ENCODE assay signal across 8 cellular contexts in the genomic region with DNA sequence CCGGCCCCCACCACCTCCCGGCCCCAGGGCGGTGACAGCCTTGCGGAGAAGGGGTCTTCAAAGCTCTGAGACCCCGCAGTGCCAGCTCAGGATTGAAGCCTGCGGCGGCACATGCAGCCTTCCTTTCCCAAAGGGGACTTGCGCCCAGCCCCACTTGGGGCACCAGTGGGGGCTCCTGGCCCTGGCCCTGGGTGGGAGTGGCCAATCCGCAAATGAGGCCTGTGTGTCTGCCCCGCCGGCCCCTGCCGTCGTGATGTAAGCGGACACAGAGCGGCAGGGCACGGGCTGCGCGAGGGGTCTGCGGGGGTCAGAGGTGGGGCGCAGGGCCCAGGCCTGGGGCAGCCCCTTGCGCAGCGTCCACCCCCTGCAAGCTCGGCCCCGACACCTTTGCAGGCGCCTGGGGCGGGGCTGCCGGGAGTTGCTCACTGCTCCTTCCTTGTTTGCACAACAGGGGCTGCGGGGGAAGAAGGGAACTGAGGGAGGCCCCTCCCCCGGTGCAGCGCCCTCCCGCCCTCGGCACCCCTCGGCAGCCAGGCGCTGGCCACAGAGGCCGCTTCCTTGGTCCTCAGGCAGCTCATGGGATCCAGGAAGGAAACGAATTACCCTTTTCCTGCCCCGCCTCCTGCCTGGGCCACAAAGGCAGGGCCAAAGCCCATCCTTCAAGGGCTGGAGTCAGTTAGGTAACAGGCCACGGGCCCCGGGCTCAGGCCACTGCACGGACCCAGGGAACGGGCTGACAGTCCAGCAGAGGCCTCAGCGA. TPM values are rescaled to one million over a fixed set of nuclear protein-coding genes. Genes with fewer than 3 reads are reported as not detected.
A peak's percentile ranks its signal among the peaks of the same experiment; 100 is the strongest.
DNase-seq lines count a peak whose midpoint lies in the region; ATAC-seq lines count a peak whose summit lies in the region.

No MANE protein-coding gene starts in this region.

- H3K9me3 Mint-ChIP-seq in activated naive CD8-positive, alpha-beta T cell treated with anti-CD3 and anti-CD28 coated beads, Interleukin-2, amount 10 ng/mL, durations not matched to agents 7 days and 5 days, result no peaks in the 10 kb centered on the region
- no peaks in the 10 kb centered on the region for H3K9me3 Mint-ChIP-seq in activated naive CD8-positive, alpha-beta T cell treated with anti-CD3 and anti-CD28 coated beads for 36 hours

- no peak for DNase-seq in activated naive CD8-positive, alpha-beta T cell treated with anti-CD3 and anti-CD28 coated beads, Interleukin-2, amount 10 ng/mL, durations not matched to agents 7 days and 5 days
- no peak for DNase-seq in activated naive CD8-positive, alpha-beta T cell treated with anti-CD3 and anti-CD28 coated beads for 36 hours
- DNase-seq in OCI-M1 (lab: John Stamatoyannopoulos, UW), result peak; percentile 85
- DNase-seq in epidermal melanocyte (ENCODE audit: insufficient read length, low spot score), result peak; percentile 78
- peak; percentile 77 for DNase-seq in mucosa of gallbladder (ENCODE audit: low spot score)

- peaks cover 11% of the 10 kb centered on the region for H3K4me1 Mint-ChIP-seq in activated naive CD8-positive, alpha-beta T cell treated with anti-CD3 and anti-CD28 coated beads, Interleukin-2, amount 10 ng/mL, durations not matched to agents 7 days and 5 days
- H3K4me1 Mint-ChIP-seq in activated naive CD8-positive, alpha-beta T cell treated with anti-CD3 and anti-CD28 coated beads for 36 hours, result peaks cover 5% of the 10 kb centered on the region

- H3K27me3 Mint-ChIP-seq in activated naive CD8-positive, alpha-beta T cell treated with anti-CD3 and anti-CD28 coated beads, Interleukin-2, amount 10 ng/mL, durations not matched to agents 7 days and 5 days, result no peaks in the 10 kb centered on the region
- H3K27me3 Mint-ChIP-seq in activated naive CD8-positive, alpha-beta T cell treated with anti-CD3 and anti-CD28 coated beads for 36 hours, result no peaks in the 10 kb centered on the region

- no peak for ATAC-seq in activated naive CD8-positive, alpha-beta T cell treated with anti-CD3 and anti-CD28 coated beads, Interleukin-2, amount 10 ng/mL, durations not matched to agents 7 days and 5 days (ENCODE audit: low read depth)
- ATAC-seq in GM21576 (IDR thresholded peaks at IDR 0.05; ENCODE audit: unreplicated experiment) (no peak), GM19395 (IDR thresholded peaks at IDR 0.05; ENCODE audit: unreplicated experiment) (no peak), GM18868 (IDR thresholded peaks at IDR 0.05; ENCODE audit: unreplicated experiment) (no peak)

- peaks cover 4% of the 10 kb centered on the region for H3K36me3 Mint-ChIP-seq in activated naive CD8-positive, alpha-beta T cell treated with anti-CD3 and anti-CD28 coated beads, Interleukin-2, amount 10 ng/mL, durations not matched to agents 7 days and 5 days
- peaks cover 6% of the 10 kb centered on the region for H3K36me3 Mint-ChIP-seq in activated naive CD8-positive, alpha-beta T cell treated with anti-CD3 and anti-CD28 coated beads for 36 hours

- H3K4me3 Mint-ChIP-seq in activated naive CD8-positive, alpha-beta T cell treated with anti-CD3 and anti-CD28 coated beads, Interleukin-2, amount 10 ng/mL, durations not matched to agents 7 days and 5 days, result peak overlapping the region; percentile 47
- H3K4me3 Mint-ChIP-seq in activated naive CD8-positive, alpha-beta T cell treated with anti-CD3 and anti-CD28 coated beads for 36 hours, result no peak overlapping the region

- no peak overlapping the region for H3K27ac Mint-ChIP-seq in activated naive CD8-positive, alpha-beta T cell treated with anti-CD3 and anti-CD28 coated beads, Interleukin-2, amount 10 ng/mL, durations not matched to agents 7 days and 5 days
- H3K27ac Mint-ChIP-seq in activated naive CD8-positive, alpha-beta T cell treated with anti-CD3 and anti-CD28 coated beads for 36 hours, result no peak overlapping the region

- POLR2A ChIA-PET in activated naive CD8-positive, alpha-beta T cell treated with anti-CD3 and anti-CD28 coated beads, Interleukin-2, amount 10 ng/mL, durations not matched to agents 7 days and 5 days (lab: Charles Lee), result interaction anchor here (4.0 to 4.5 kb wide), 2 partner anchors 26 to 32 kb away, joined by 27 to 51 read pairs; no protein-coding TSS in a partner anchor

RNA-seq across cellular contexts. Expression of a gene that starts 2.9 kb away (rescaled TPM):
- 100 to 1,000 TPM; 195 to 211 TPM for total RNA-seq in activated naive CD8-positive, alpha-beta T cell treated with anti-CD3 and anti-CD28 coated beads, Interleukin-2, amount 10 ng/mL, durations not matched to agents 7 days and 5 days
- total RNA-seq in activated naive CD8-positive, alpha-beta T cell treated with anti-CD3 and anti-CD28 coated beads for 36 hours, result 10 to 100 TPM; 75.8 to 79.3 TPM
- total RNA-seq in mucosa of gallbladder, result 95.7 TPM

RNA-seq across cellular contexts. Expression of a gene that starts 19.1 kb away (rescaled TPM):
- 10 to 100 TPM; 79.5 to 81.7 TPM for total RNA-seq in activated naive CD8-positive, alpha-beta T cell treated with anti-CD3 and anti-CD28 coated beads, Interleukin-2, amount 10 ng/mL, durations not matched to agents 7 days and 5 days
- 10 to 100 TPM; 59.5 to 65.1 TPM for total RNA-seq in activated naive CD8-positive, alpha-beta T cell treated with anti-CD3 and anti-CD28 coated beads for 36 hours
- 56.9 TPM for total RNA-seq in mucosa of gallbladder

RNA-seq across cellular contexts. Expression of a gene that starts 41.8 kb away (rescaled TPM):
- total RNA-seq in activated naive CD8-positive, alpha-beta T cell treated with anti-CD3 and anti-CD28 coated beads, Interleukin-2, amount 10 ng/mL, durations not matched to agents 7 days and 5 days, result 100 to 1,000 TPM; 135 to 140 TPM
- total RNA-seq in activated naive CD8-positive, alpha-beta T cell treated with anti-CD3 and anti-CD28 coated beads for 36 hours, result 100 to 1,000 TPM; 110 to 115 TPM
- 161 TPM for total RNA-seq in mucosa of gallbladder

Comparison
In these comparisons a context has a peak if more than half of its experiments do, and no peak if none do; other contexts are left out.
1. DNase-seq: peak in OCI-M1 (single experiment), epidermal melanocyte (single experiment) and mucosa of gallbladder (single experiment); none in activated naive CD8-positive, alpha-beta T cell treated with anti-CD3 and anti-CD28 coated beads, Interleukin-2, amount 10 ng/mL, durations not matched to agents 7 days and 5 days (single experiment) and activated naive CD8-positive, alpha-beta T cell treated with anti-CD3 and anti-CD28 coated beads for 36 hours (single experiment).